ENCODE assay signal across 11 cellular contexts in the genomic region with DNA sequence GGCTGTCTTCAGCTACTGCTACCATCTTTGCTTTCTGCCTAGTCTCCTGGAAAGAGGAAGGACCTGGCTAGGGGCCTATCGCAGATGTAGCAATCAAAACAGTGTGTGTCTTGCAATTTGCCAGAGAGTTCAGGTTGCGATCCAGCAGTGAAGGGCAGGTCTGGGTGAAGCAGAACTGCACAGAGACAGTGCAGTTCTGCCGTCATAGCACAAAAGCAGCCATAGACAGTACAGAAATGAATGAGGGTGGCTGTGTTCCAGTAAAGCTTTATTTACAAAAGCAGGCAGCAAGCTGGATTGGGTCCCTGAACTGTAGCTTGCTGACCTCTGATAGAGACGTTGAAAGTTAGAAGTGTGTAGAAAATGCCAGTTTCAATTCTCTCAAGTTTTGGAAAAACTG.
A peak's percentile ranks its signal among the peaks of the same experiment; 100 is the strongest.
DNase-seq lines count a peak whose midpoint lies in the region; ATAC-seq, FAIRE-seq and TF ChIP-seq lines count a peak whose summit lies in the region.
"Had no signal": no experiment of that assay in that cellular context is flagged by ENCODE, and none has a peak within 500 bp of the region (broad histone marks: within the 10 kb centered on the region; RNA-seq: fewer than 3 reads in every experiment).

No MANE protein-coding gene starts in this region.

- CTCF ChIA-PET in RWPE1 (lab: Yijun Ruan, JAX) (interaction anchor here (0.6 to 0.9 kb wide), 3 partner anchors 10 to 431 kb away, joined by 3 to 4 read pairs (median 3); no protein-coding TSS in a partner anchor), endothelial cell of umbilical vein (lab: Charles Lee) (interaction anchor here (1.1 to 1.4 kb wide), 2 partner anchors 128 to 239 kb away, joined by 3 read pairs; no protein-coding TSS in a partner anchor)

- POLR2A ChIA-PET in RWPE1 (lab: Yijun Ruan, JAX; ENCODE audit: low non-redundant PET) = no interaction called here
- POLR2A ChIA-PET in endothelial cell of umbilical vein (lab: Charles Lee) = no interaction called here

- H3K27me3 ChIP-seq in endothelial cell of umbilical vein (ENCODE audit: control insufficient read depth in 2 of 2, insufficient read depth in 2 of 2, low read length in 2 of 2) (no peaks in the 10 kb centered on the region), upper lobe of right lung (no peaks in the 10 kb centered on the region)
- H3K27me3 ChIP-seq: foreskin keratinocyte had no signal

- peak overlapping the region; percentile 14 for H3K9ac ChIP-seq in endothelial cell of umbilical vein (replicated peaks; ENCODE audit: extremely low read depth, insufficient read depth, low read length)

- peaks cover 4% of the 10 kb centered on the region for H3K36me3 Mint-ChIP-seq in mesothelial cell of epicardium
- H3K36me3 Mint-ChIP-seq: activated naive CD4-positive, alpha-beta T cell treated with anti-CD3 and anti-CD28 coated beads, Interleukin-2, amount 50 U/mL, for 24 hours; natural killer cell treated with Interleukin-12 subunit alpha and Interleukin-12 subunit beta and Interleukin-15 and Interleukin-18, amount 100 ng/mL, for 72 hours had no signal

- no peak overlapping the region for H2AFZ ChIP-seq in endothelial cell of umbilical vein (ENCODE audit: low read depth, low read length)

- no TSS peak for BruUV-seq in endothelial cell of umbilical vein (replicated peaks; lab: Mats Ljungman, UMichigan)

- peaks cover 27% of the 10 kb centered on the region for H3K4me1 Mint-ChIP-seq in mesothelial cell of epicardium
- H3K4me1 Mint-ChIP-seq: activated naive CD4-positive, alpha-beta T cell treated with anti-CD3 and anti-CD28 coated beads, Interleukin-2, amount 50 U/mL, for 24 hours had no signal

- TF ChIP-seq POLR2A in endothelial cell of umbilical vein (IDR thresholded peaks at IDR 0.05; ENCODE audit: low read depth, low read length) = no peak

- H3K4me1 ChIP-seq in endothelial cell of umbilical vein (ENCODE audit: control insufficient read depth, extremely low read depth, insufficient read depth, low read length) (peaks cover 25% of the 10 kb centered on the region), upper lobe of right lung (peaks cover 20% of the 10 kb centered on the region)

- no peaks in the 10 kb centered on the region for H3K9me1 ChIP-seq in endothelial cell of umbilical vein (replicated peaks; ENCODE audit: control insufficient read depth, extremely low read depth, insufficient read depth, low read length)

- H3K36me3 ChIP-seq in endothelial cell of umbilical vein (ENCODE audit: control insufficient read depth in 2 of 2, extremely low read depth in 1 of 2, insufficient read depth in 2 of 2, low read length in 2 of 2) (no peaks in the 10 kb centered on the region), upper lobe of right lung (no peaks in the 10 kb centered on the region)

- dilution Hi-C loops in endothelial cell of umbilical vein (cut with MboI; ENCODE audit: extremely low pct_ligation_motif_present, low sequenced_read_pairs) = no loop called here

- no peaks in the 10 kb centered on the region for H3K9me3 ChIP-seq in endothelial cell of umbilical vein (replicated peaks; ENCODE audit: control insufficient read depth, insufficient read depth, low read length)
- H3K9me3 ChIP-seq in upper lobe of right lung = no peaks in the 10 kb centered on the region

- DNase-seq in RWPE1 (ENCODE audit: low spot score) = no peak
- peak; percentile 28 for DNase-seq in endothelial cell of umbilical vein (ENCODE audit: low read depth, low spot score)
- no peak for DNase-seq in mesothelial cell of epicardium (ENCODE audit: low spot score in 2 of 2, unreplicated experiment in 2 of 2)
- no peak for DNase-seq in upper lobe of right lung
- DNase-seq in NK-92 (lab: John Stamatoyannopoulos, UW; ENCODE audit: unreplicated experiment) = no peak
- no peak for DNase-seq in GOT3 (lab: John Stamatoyannopoulos, UW)
- DNase-seq: activated CD4-positive, CD25-positive, alpha-beta regulatory T cell treated with anti-CD3 and anti-CD28 coated beads, Interleukin-2, amount 50 U/mL, for 72 hours had no signal

- FAIRE-seq in endothelial cell of umbilical vein (lab: Jason Lieb, UNC) = no peak

- no peaks in the 10 kb centered on the region for H3K9me3 Mint-ChIP-seq in mesothelial cell of epicardium
- H3K9me3 Mint-ChIP-seq: activated naive CD4-positive, alpha-beta T cell treated with anti-CD3 and anti-CD28 coated beads, Interleukin-2, amount 50 U/mL, for 24 hours; natural killer cell treated with Interleukin-12 subunit alpha and Interleukin-12 subunit beta and Interleukin-15 and Interleukin-18, amount 100 ng/mL, for 72 hours had no signal

- no peaks in the 10 kb centered on the region for H3K79me2 ChIP-seq in endothelial cell of umbilical vein (ENCODE audit: control insufficient read depth, insufficient read depth, low read length)

- H3K4me3 ChIP-seq in endothelial cell of umbilical vein (replicated peaks in 1 of 3; ENCODE audit: insufficient read depth in 1 of 3, low read depth in 1 of 3, low read length in 3 of 3) (no peak overlapping the region), upper lobe of right lung (no peak overlapping the region)

- H3K27ac Mint-ChIP-seq in mesothelial cell of epicardium = peak overlapping the region; percentile 74
- H3K27ac Mint-ChIP-seq: activated naive CD4-positive, alpha-beta T cell treated with anti-CD3 and anti-CD28 coated beads, Interleukin-2, amount 50 U/mL, for 24 hours; natural killer cell treated with Interleukin-12 subunit alpha and Interleukin-12 subunit beta and Interleukin-15 and Interleukin-18, amount 100 ng/mL, for 72 hours had no signal

- H3K27me3 Mint-ChIP-seq in mesothelial cell of epicardium (ENCODE audit: low read depth) = no peaks in the 10 kb centered on the region

- peak overlapping the region; percentile 63 for H3K4me2 ChIP-seq in endothelial cell of umbilical vein (ENCODE audit: insufficient read depth, low read length)

- TF ChIP-seq CTCF in RWPE1 (conservative IDR thresholded peaks at IDR 0.05; ENCODE audit: low read depth) (no peak), endothelial cell of umbilical vein (IDR thresholded peaks at IDR 0.05; ENCODE audit: extremely low read depth in 1 of 2, insufficient read depth in 1 of 2, low read depth in 1 of 2, low read length in 2 of 2) (no peak), mesothelial cell of epicardium (IDR thresholded peaks at IDR 0.05; ENCODE audit: unreplicated experiment) (no peak), upper lobe of right lung (IDR thresholded peaks at IDR 0.05) (no peak)

- intact Hi-C loops in endothelial cell of umbilical vein (cut with micrococcal nuclease) (no loop called here), upper lobe of right lung (cut with DNase I) (no loop called here)

- ATAC-seq in upper lobe of right lung (peak; percentile 66), HG03108 (IDR thresholded peaks at IDR 0.05; ENCODE audit: unreplicated experiment) (no peak)

- H3K27ac ChIP-seq in RWPE1 = peak overlapping the region; percentile 86
- H3K27ac ChIP-seq in endothelial cell of umbilical vein (ENCODE audit: insufficient read depth, low read depth, low read length) = peak overlapping the region; percentile 32
- H3K27ac ChIP-seq in upper lobe of right lung = peak overlapping the region; percentile 79
- H3K27ac ChIP-seq: foreskin keratinocyte had no signal

- no peaks in the 10 kb centered on the region for H4K20me1 ChIP-seq in endothelial cell of umbilical vein (replicated peaks; ENCODE audit: control insufficient read depth, extremely low read depth, insufficient read depth, low read length)

- no peak overlapping the region for H3K4me3 Mint-ChIP-seq in mesothelial cell of epicardium
- H3K4me3 Mint-ChIP-seq: activated naive CD4-positive, alpha-beta T cell treated with anti-CD3 and anti-CD28 coated beads, Interleukin-2, amount 50 U/mL, for 24 hours; natural killer cell treated with Interleukin-12 subunit alpha and Interleukin-12 subunit beta and Interleukin-15 and Interleukin-18, amount 100 ng/mL, for 72 hours had no signal

TF ChIP-seq in endothelial cell of umbilical vein, 7 proteins besides CTCF, POLR2A, EP300 and RAD21:
- no peak for TF ChIP-seq GATA2 (IDR thresholded peaks at IDR 0.05; ENCODE audit: insufficient read depth, insufficient read length, low read depth, low read length)
- TF ChIP-seq JUN (IDR thresholded peaks at IDR 0.05; ENCODE audit: borderline replicate concordance, insufficient read depth, insufficient read length, low read depth) = no peak
- TF ChIP-seq FOS (IDR thresholded peaks at IDR 0.05; ENCODE audit: borderline replicate concordance, insufficient read depth, low read length) = no peak
- TF ChIP-seq, protein P1, sequence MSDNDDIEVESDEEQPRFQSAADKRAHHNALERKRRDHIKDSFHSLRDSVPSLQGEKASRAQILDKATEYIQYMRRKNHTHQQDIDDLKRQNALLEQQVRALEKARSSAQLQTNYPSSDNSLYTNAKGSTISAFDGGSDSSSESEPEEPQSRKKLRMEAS (IDR thresholded peaks at IDR 0.05; ENCODE audit: insufficient read depth, insufficient read length) = no peak
- TF ChIP-seq POLR2AphosphoS5 (IDR thresholded peaks at IDR 0.05; ENCODE audit: insufficient read depth, low read depth, low read length) = no peak
- no peak for TF ChIP-seq EZH2 (IDR thresholded peaks at IDR 0.05; ENCODE audit: borderline replicate concordance, low read depth, low read length, severe bottlenecking)
- TF ChIP-seq MYC (IDR thresholded peaks at IDR 0.05; ENCODE audit: low read depth, low read length) = no peak

Comparison
In these comparisons a context has a peak if more than half of its experiments do, and no peak if none do; other contexts are left out.
1. H3K27ac ChIP-seq: peak in every context shown above with its lines; median percentile 86 in RWPE1; 79 in upper lobe of right lung; 32 in endothelial cell of umbilical vein.